ENCODE assay signal across 2 cellular contexts in genomic region chr6:162612613-162613012, GRCh38.
TF ChIP-seq lines count a peak whose summit lies in the region.

No MANE protein-coding gene starts in this region.

TF ChIP-seq in HepG2, 621 proteins besides CTCF, POLR2A, EP300 and RAD21 (continued from another document):
- TF ChIP-seq ZBTB44 (CRISPR knock-in tag; IDR thresholded peaks at IDR 0.05) (no peak), TGIF2 (CRISPR knock-in tag; IDR thresholded peaks at IDR 0.05) (no peak), GATAD1 (CRISPR knock-in tag; IDR thresholded peaks at IDR 0.05) (no peak)

TF ChIP-seq in WTC11, 78 proteins besides CTCF, POLR2A, EP300 and RAD21 (continued from another document):
- TF ChIP-seq E2F1 (CRISPR knock-in tag; IDR thresholded peaks at IDR 0.05) (no peak), E2F5 (CRISPR knock-in tag; IDR thresholded peaks at IDR 0.05) (no peak), MAX (CRISPR knock-in tag; IDR thresholded peaks at IDR 0.05) (no peak), RORB (CRISPR knock-in tag; IDR thresholded peaks at IDR 0.05) (no peak), EMX1 (CRISPR knock-in tag; IDR thresholded peaks at IDR 0.05) (no peak), JAZF1 (CRISPR knock-in tag; IDR thresholded peaks at IDR 0.05) (no peak), JUN (CRISPR knock-in tag; IDR thresholded peaks at IDR 0.05) (no peak), ZNF263 (CRISPR knock-in tag; IDR thresholded peaks at IDR 0.05; ENCODE audit: low read depth) (no peak), OVOL2 (CRISPR knock-in tag; IDR thresholded peaks at IDR 0.05; ENCODE audit: borderline replicate concordance) (no peak), ARID4B (CRISPR knock-in tag; IDR thresholded peaks at IDR 0.05; ENCODE audit: borderline replicate concordance) (no peak), FOXP1 (CRISPR knock-in tag; IDR thresholded peaks at IDR 0.05; ENCODE audit: borderline replicate concordance) (no peak), NFYB (CRISPR knock-in tag; conservative IDR thresholded peaks at IDR 0.05; ENCODE audit: low read depth) (no peak), ZNF671 (CRISPR knock-in tag; IDR thresholded peaks at IDR 0.05) (no peak)
